ENCODE assay signal across 19 cellular contexts in genomic region chr1:30513396-30514136, GRCh38.
A peak's percentile ranks its signal among the peaks of the same experiment; 100 is the strongest.
DNase-seq lines count a peak whose midpoint lies in the region; ATAC-seq, FAIRE-seq and TF ChIP-seq lines count a peak whose summit lies in the region.
"Had no signal": no experiment of that assay in that cellular context is flagged by ENCODE, and none has a peak within 500 bp of the region (broad histone marks: within the 10 kb centered on the region; RNA-seq: fewer than 3 reads in every experiment).

No MANE protein-coding gene starts in this region.

- H3K9me3 ChIP-seq in astrocyte (ENCODE audit: insufficient read depth, low read depth, low read length) (no peaks in the 10 kb centered on the region), HepG2 (ENCODE audit: low read length) (no peaks in the 10 kb centered on the region), esophagus squamous epithelium (no peaks in the 10 kb centered on the region)
- H3K9me3 ChIP-seq: A549, Caco-2 had no signal

- no peak for TF ChIP-seq EP300 in HepG2 (IDR thresholded peaks at IDR 0.05; ENCODE audit: low read depth in 2 of 2, low read length in 2 of 2)
- TF ChIP-seq EP300 in HepG2 (CRISPR knock-in tag; IDR thresholded peaks at IDR 0.05; ENCODE audit: borderline replicate concordance), result no peak

- no peaks in the 10 kb centered on the region for H3K9me3 Mint-ChIP-seq in astrocyte (ENCODE audit: unreplicated experiment)

- CTCF ChIA-PET in HepG2 (lab: Yijun Ruan, JAX; ENCODE audit: low intra/inter-chr PET ratio, low total read pairs), result no interaction called here

- POLR2A ChIA-PET in HepG2 (lab: Yijun Ruan, JAX), result no interaction called here

- WGBS in HepG2 (ENCODE audit: low lambda C conversion rate), result 19% methylated on average over 8 of the region's 12 CpGs
- 46 to 86% methylated on average over 5 to 6 of the region's 12 CpGs for WGBS in esophagus squamous epithelium, 2 donors

- H4K20me1 ChIP-seq in astrocyte (ENCODE audit: insufficient read depth, low read length), result no peaks in the 10 kb centered on the region
- H4K20me1 ChIP-seq in HepG2 (ENCODE audit: insufficient read depth, low read length), result no peaks in the 10 kb centered on the region

- no peaks in the 10 kb centered on the region for H3K36me3 ChIP-seq in astrocyte (ENCODE audit: insufficient read depth, low read length)
- no peaks in the 10 kb centered on the region for H3K36me3 ChIP-seq in HepG2 (replicated peaks in 1 of 2; ENCODE audit: control insufficient read depth in 1 of 2, insufficient read depth in 2 of 2, low read length in 2 of 2)
- no peaks in the 10 kb centered on the region for H3K36me3 ChIP-seq in esophagus squamous epithelium

- H3K27ac ChIP-seq in astrocyte (ENCODE audit: low read depth, low read length) (no peak overlapping the region), HepG2 (ENCODE audit: extremely low read length, insufficient read depth, low read length) (no peak overlapping the region), esophagus squamous epithelium (no peak overlapping the region)
- H3K27ac ChIP-seq: C4-2B, GM23248, KMS-11 had no signal

- DNase-seq in D341Med (ENCODE audit: low spot score) (peak; percentile 5), astrocyte (ENCODE audit: low read depth) (no peak), HepG2 (ENCODE audit: low spot score) (no peak), renal cortical epithelial cell (ENCODE audit: low read depth) (peak; percentile 4), foreskin fibroblast (no peak), NCI-H1092 (lab: John Stamatoyannopoulos, UW) (no peak), esophagus squamous epithelium (lab: John Stamatoyannopoulos, UW) (no peak)
- DNase-seq: Caco-2, DMS79, NCI-H1092 treated with DMSO at 0.1 percent for 48 hours, NCI-H1694, PC-3 had no signal

- in situ Hi-C loops in HepG2 (cut with HindIII; ENCODE audit: extremely low pct_ligation_motif_present, low pct_unique_long_range_greater_than_20kb), result no loop called here

- no peak for FAIRE-seq in astrocyte (lab: Jason Lieb, UNC)
- no peak for FAIRE-seq in HepG2 (lab: Jason Lieb, UNC)
- FAIRE-seq: A549, GM12891, GM19239 had no signal

- H3K9ac ChIP-seq in astrocyte (ENCODE audit: low read length) (no peak overlapping the region), HepG2 (ENCODE audit: insufficient read depth, low read depth, low read length) (no peak overlapping the region)
- H3K9ac ChIP-seq: GM23248, KMS-11 had no signal

- H3K79me2 ChIP-seq in astrocyte (ENCODE audit: insufficient read depth, low read length) (no peaks in the 10 kb centered on the region), HepG2 (ENCODE audit: insufficient read depth, low read length) (no peaks in the 10 kb centered on the region)

- H3K27me3 ChIP-seq in astrocyte (ENCODE audit: insufficient read depth, low read length) (no peaks in the 10 kb centered on the region), HepG2 (ENCODE audit: control insufficient read depth in 1 of 2, insufficient read depth in 2 of 2, low read length in 2 of 2) (no peaks in the 10 kb centered on the region), esophagus squamous epithelium (peaks cover 0 to 12% (median 0%) of the 10 kb centered on the region in 4 donors)

- H2AFZ ChIP-seq in astrocyte (ENCODE audit: low read depth, low read length), result no peak overlapping the region
- no peak overlapping the region for H2AFZ ChIP-seq in HepG2 (ENCODE audit: low read length)
- H2AFZ ChIP-seq: GM23248 had no signal

- no peak for TF ChIP-seq POLR2A in HepG2 (IDR thresholded peaks at IDR 0.05; ENCODE audit: insufficient read depth in 1 of 2, low read depth in 2 of 2, low read length in 2 of 2)
- no peak for TF ChIP-seq POLR2A in esophagus squamous epithelium (IDR thresholded peaks at IDR 0.05)

- no peaks in the 10 kb centered on the region for H3K36me3 Mint-ChIP-seq in astrocyte (ENCODE audit: low read depth, unreplicated experiment)

- TF ChIP-seq CTCF in astrocyte (IDR thresholded peaks at IDR 0.05; ENCODE audit: insufficient read depth, low read depth, low read length), result no peak
- TF ChIP-seq CTCF in HepG2 (CRISPR knock-in tag; IDR thresholded peaks at IDR 0.05), result no peak
- no peak for TF ChIP-seq CTCF in foreskin fibroblast (IDR thresholded peaks at IDR 0.05; ENCODE audit: low read depth, low read length)
- no peak for TF ChIP-seq CTCF in esophagus squamous epithelium (IDR thresholded peaks at IDR 0.05)

- H3K4me3 ChIP-seq in astrocyte (ENCODE audit: insufficient read depth, low read depth, low read length) (no peak overlapping the region), HepG2 (replicated peaks in 1 of 3; ENCODE audit: insufficient read depth in 1 of 3, low read depth in 2 of 3, low read length in 3 of 3) (no peak overlapping the region), foreskin fibroblast (ENCODE audit: low read depth in 1 of 2, low read length in 2 of 2) (no peak overlapping the region), esophagus squamous epithelium (no peak overlapping the region)
- H3K4me3 ChIP-seq: A549, GM23248 had no signal

- no peak overlapping the region for H3K4me3 Mint-ChIP-seq in astrocyte (ENCODE audit: unreplicated experiment)

- intact Hi-C loops in HepG2 (cut with micrococcal nuclease; ENCODE audit: unreplicated experiment), result no loop called here
- intact Hi-C loops in esophagus squamous epithelium (cut with DNase I), result no loop called here

- no TSS peak for BruUV-seq in HepG2 (replicated peaks; lab: Mats Ljungman, UMichigan)

- peaks cover 15% of the 10 kb centered on the region for H3K4me1 ChIP-seq in astrocyte (ENCODE audit: insufficient read depth, low read length)
- H3K4me1 ChIP-seq in HepG2 (ENCODE audit: insufficient read depth, low read length), result no peaks in the 10 kb centered on the region
- H3K4me1 ChIP-seq in esophagus squamous epithelium, result no peaks in the 10 kb centered on the region
- H3K4me1 ChIP-seq: Caco-2 had no signal

- no peak overlapping the region for H3K4me2 ChIP-seq in astrocyte (ENCODE audit: low read length)
- H3K4me2 ChIP-seq in HepG2 (ENCODE audit: low read depth, low read length), result no peak overlapping the region
- H3K4me2 ChIP-seq: A549, KMS-11 had no signal

- H3K27me3 Mint-ChIP-seq in astrocyte (ENCODE audit: low read depth, unreplicated experiment), result peaks cover 11% of the 10 kb centered on the region

- H3K4me1 Mint-ChIP-seq in astrocyte (ENCODE audit: low read depth, unreplicated experiment), result peaks cover 9% of the 10 kb centered on the region

- TF ChIP-seq RAD21 in HepG2 (CRISPR knock-in tag; IDR thresholded peaks at IDR 0.05), result no peak

- peak overlapping the region; percentile 19 for H3K27ac Mint-ChIP-seq in astrocyte (ENCODE audit: unreplicated experiment)

- ATAC-seq in HepG2 (peak; percentile 89), HG02798 (IDR thresholded peaks at IDR 0.05; ENCODE audit: poor library complexity, unreplicated experiment) (no peak)
- ATAC-seq: A549, PC-3 had no signal

TF ChIP-seq in HepG2, 621 proteins besides CTCF, POLR2A, EP300 and RAD21:
- TF ChIP-seq BATF2 (CRISPR knock-in tag; IDR thresholded peaks at IDR 0.05) (no peak), ZMYM3 (CRISPR knock-in tag; IDR thresholded peaks at IDR 0.05) (no peak), ISL2 (CRISPR knock-in tag; IDR thresholded peaks at IDR 0.05) (no peak), LRRFIP1 (CRISPR knock-in tag; conservative IDR thresholded peaks at IDR 0.05) (no peak), HNRNPUL1 (IDR thresholded peaks at IDR 0.05; ENCODE audit: low read depth, low read length) (no peak), ZBTB10 (CRISPR knock-in tag; IDR thresholded peaks at IDR 0.05; ENCODE audit: borderline replicate concordance) (no peak), ZNF878 (CRISPR knock-in tag; IDR thresholded peaks at IDR 0.05) (no peak), ZNF510 (CRISPR knock-in tag; IDR thresholded peaks at IDR 0.05; ENCODE audit: low read depth) (no peak)

Comparison
In these comparisons a context has a peak if more than half of its experiments do, and no peak if none do; other contexts are left out.
1. DNase-seq: peak in D341Med (single experiment) and renal cortical epithelial cell (single experiment); none in astrocyte (single experiment), HepG2 (single experiment), foreskin fibroblast (0 of 2), NCI-H1092 (single experiment) and esophagus squamous epithelium (single experiment).